ENCODE assay signal across 23 cellular contexts in genomic region chr5:90144625-90145327, GRCh38.
A peak's percentile ranks its signal among the peaks of the same experiment; 100 is the strongest.
DNase-seq lines count a peak whose midpoint lies in the region; ATAC-seq and TF ChIP-seq lines count a peak whose summit lies in the region.
"Had no signal": no experiment of that assay in that cellular context is flagged by ENCODE, and none has a peak within 500 bp of the region (broad histone marks: within the 10 kb centered on the region; RNA-seq: fewer than 3 reads in every experiment).

No MANE protein-coding gene starts in this region.

- no TSS peak for BruUV-seq in PC-3 (replicated peaks; lab: Mats Ljungman, UMichigan)

- no peak overlapping the region for H3K9ac ChIP-seq in PC-3 (ENCODE audit: low read length)

- H3K4me3 ChIP-seq in AG10803 (ENCODE audit: low read length) (no peak overlapping the region), PC-3 (ENCODE audit: low read length) (no peak overlapping the region), cardiac fibroblast (replicated peaks in 1 of 2; ENCODE audit: low read depth in 2 of 2, low read length in 2 of 2) (no peak overlapping the region), left lung (no peak overlapping the region)
- H3K4me3 ChIP-seq: A549, dorsolateral prefrontal cortex, gastroesophageal sphincter, lung, transverse colon had no signal

- no peaks in the 10 kb centered on the region for H3K9me2 ChIP-seq in PC-3 (replicated peaks; ENCODE audit: low read length)

- H3K4me1 ChIP-seq in PC-3 (ENCODE audit: insufficient read depth, low read length): peaks cover 15% of the 10 kb centered on the region
- H3K4me1 ChIP-seq in left lung: no peaks in the 10 kb centered on the region
- H3K4me1 ChIP-seq: A549, gastroesophageal sphincter, transverse colon had no signal

- no peaks in the 10 kb centered on the region for H4K20me1 ChIP-seq in PC-3 (ENCODE audit: low read length)

- H3F3A ChIP-seq in PC-3 (ENCODE audit: low read length, unreplicated experiment): no peaks in the 10 kb centered on the region

- intact Hi-C loops in PC-3 (cut with micrococcal nuclease) (no loop called here), left lung (cut with DNase I) (no loop called here)

- H3K9me3 ChIP-seq in PC-3 (ENCODE audit: low read length) (no peaks in the 10 kb centered on the region), left lung (peaks cover 0 to 10% of the 10 kb centered on the region in 2 donors)
- H3K9me3 ChIP-seq: A549, transverse colon had no signal

- CTCF ChIA-PET in PC-3 (lab: Charles Lee): interaction anchor here (0.6 kb wide), 1 partner anchor 243 kb away, joined by 3 read pairs; no protein-coding TSS in a partner anchor

- no peak overlapping the region for H2AFZ ChIP-seq in PC-3 (ENCODE audit: low read length)

- no peaks in the 10 kb centered on the region for H3K27me3 ChIP-seq in PC-3 (ENCODE audit: low read length)
- no peaks in the 10 kb centered on the region for H3K27me3 ChIP-seq in left lung
- H3K27me3 ChIP-seq: dorsolateral prefrontal cortex, gastroesophageal sphincter, transverse colon had no signal

- no peak for TF ChIP-seq CTCF in AG10803 (conservative IDR thresholded peaks at IDR 0.05; ENCODE audit: low read length)
- TF ChIP-seq CTCF in PC-3 (conservative IDR thresholded peaks at IDR 0.05; ENCODE audit: low read depth, low read length): no peak
- TF ChIP-seq CTCF in cardiac fibroblast (IDR thresholded peaks at IDR 0.05; ENCODE audit: low read depth, low read length): no peak
- TF ChIP-seq CTCF in left lung (IDR thresholded peaks at IDR 0.05): no peak

- POLR2A ChIA-PET in PC-3 (lab: Charles Lee; ENCODE audit: unreplicated experiment): interaction anchor here (0.6 kb wide), 1 partner anchor 52 kb away, joined by 3 read pairs; no protein-coding TSS in a partner anchor

- no peaks in the 10 kb centered on the region for H3K36me3 ChIP-seq in PC-3 (ENCODE audit: low read depth, low read length)
- H3K36me3 ChIP-seq in left lung: no peaks in the 10 kb centered on the region
- H3K36me3 ChIP-seq: gastroesophageal sphincter, transverse colon, WERI-Rb-1 had no signal

- H3K27ac ChIP-seq in PC-3 (ENCODE audit: low read length) (no peak overlapping the region), left lung (no peak overlapping the region)
- H3K27ac ChIP-seq: A549, dorsolateral prefrontal cortex, gastroesophageal sphincter, transverse colon, WERI-Rb-1 had no signal

- DNase-seq in AG10803 (ENCODE audit: low read depth) (peak; percentile 16), PC-3 (peak; percentile 61), cardiac fibroblast (ENCODE audit: low read depth in 2 of 2) (peak; percentile 60 to 63), iris pigment epithelial cell (ENCODE audit: low read depth) (peak; percentile 87), COLO668 (lab: John Stamatoyannopoulos, UW; ENCODE audit: unreplicated experiment) (no peak), left lung (no peak)
- DNase-seq: activated CD4-positive, alpha-beta T cell treated with anti-CD3 and anti-CD28 coated beads, Interleukin-2, amount 50 U/mL, for 1 hour; activated naive CD4-positive, alpha-beta T cell treated with anti-CD3 and anti-CD28 coated beads, Interleukin-2, amount 10 ng/mL, durations not matched to agents 7 days and 5 days; DMS53; dorsolateral prefrontal cortex; NCI-H1092 treated with DMSO at 0.1 percent for 48 hours; NCI-H187 treated with DMSO at 0.1 percent for 48 hours; NCI-H2227 treated with DMSO at 0.1 percent for 48 hours; NCI-H748 treated with DMSO at 0.1 percent for 48 hours; stimulated activated CD8-positive, alpha-beta memory T cell treated with anti-CD3 and anti-CD28 coated beads, Interleukin-4, amount 100 ng/mL, for 48 hours; transverse colon; WERI-Rb-1 had no signal

- ATAC-seq in PC-3: peak; percentile 99
- ATAC-seq in activated CD4-positive, CD25-positive, alpha-beta regulatory T cell treated with anti-CD3 and anti-CD28 coated beads, Interleukin-2, amount 50 U/mL, for 24 hours: no peak
- ATAC-seq in GM19397 (IDR thresholded peaks at IDR 0.05; ENCODE audit: unreplicated experiment): no peak
- no peak for ATAC-seq in left lung
- ATAC-seq: A549, gastroesophageal sphincter, HepG2 had no signal

- peak overlapping the region; percentile 1 for H3K4me2 ChIP-seq in PC-3 (ENCODE audit: low read length)
- H3K4me2 ChIP-seq: A549 had no signal

- no peaks in the 10 kb centered on the region for H3K79me2 ChIP-seq in PC-3 (ENCODE audit: low read length)

Comparison
In these comparisons a context has a peak if more than half of its experiments do, and no peak if none do; other contexts are left out.
1. DNase-seq: peak in AG10803 (single experiment), PC-3 (single experiment), cardiac fibroblast (2 of 2) and iris pigment epithelial cell (single experiment); none in COLO668 (single experiment) and left lung (0 of 2).